27 cellular contexts compared by ENCODE assay signal in genomic region chr3:40298075-40298474, GRCh38.
"Had no signal": no experiment of that assay in that cellular context is flagged by ENCODE, and none has a peak within 500 bp of the region (broad histone marks: within the 10 kb centered on the region; RNA-seq: fewer than 3 reads in every experiment).

No MANE protein-coding gene starts in this region.

- H3K36me3 ChIP-seq: colonic mucosa, esophagus squamous epithelium, gastrocnemius medialis had no signal

- H3K4me1 ChIP-seq: colonic mucosa had no signal

- ATAC-seq: effector memory CD8-positive, alpha-beta T cell; esophagus mucosa; gastrocnemius medialis; gastroesophageal sphincter; heart left ventricle; heart right ventricle had no signal

- DNase-seq: colonic mucosa; cortex of kidney; dermis blood vessel endothelial cell; dorsolateral prefrontal cortex; effector CD4-positive, alpha-beta T cell; effector CD8-positive, alpha-beta T cell; effector memory CD4-positive, alpha-beta T cell; effector memory CD8-positive, alpha-beta T cell; endodermal cell; erythroblast; esophagus squamous epithelium; foreskin fibroblast; foreskin melanocyte; gastrocnemius medialis; glutamatergic neuron; head of caudate nucleus; heart left ventricle; heart right ventricle had no signal

- FAIRE-seq: colon, endometrium, endothelial cell of umbilical vein, frontal cortex had no signal

- H3K9me3 ChIP-seq: colonic mucosa, esophagus muscularis mucosa, esophagus squamous epithelium, gastrocnemius medialis, gastroesophageal sphincter had no signal

- H3K4me3 ChIP-seq: colonic mucosa, coronary artery, dorsolateral prefrontal cortex, esophagus muscularis mucosa, esophagus squamous epithelium, gastrocnemius medialis, gastroesophageal sphincter, heart left ventricle, heart right ventricle had no signal

- H3K27me3 ChIP-seq: colonic mucosa, dorsolateral prefrontal cortex, esophagus muscularis mucosa, esophagus squamous epithelium, gastrocnemius medialis, gastroesophageal sphincter, heart left ventricle, heart right ventricle had no signal

- H3K27ac ChIP-seq: colonic mucosa, coronary artery, dorsolateral prefrontal cortex, epithelial cell of prostate, esophagus muscularis mucosa, esophagus squamous epithelium, gastrocnemius medialis, gastroesophageal sphincter, heart left ventricle had no signal
